8 cellular contexts compared by ENCODE assay signal in the genomic region with DNA sequence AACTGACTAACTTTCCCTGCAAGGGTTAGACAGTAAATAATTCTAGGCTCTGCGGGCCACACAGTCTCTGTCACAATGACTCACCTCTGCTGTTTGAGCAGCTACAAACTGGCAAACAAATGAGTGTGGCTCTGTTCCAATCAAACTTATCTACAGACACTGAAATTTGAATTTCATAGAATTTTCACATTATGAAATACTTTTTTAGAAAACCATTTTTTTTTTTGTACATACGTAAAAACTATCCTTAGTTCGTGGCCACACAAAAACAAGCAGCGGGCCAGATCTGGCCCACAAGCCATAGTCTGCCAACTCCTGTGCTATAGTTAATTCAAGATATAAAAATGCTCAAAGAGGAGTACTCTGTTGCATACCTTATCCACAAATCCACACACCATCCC. TPM values are rescaled to one million over a fixed set of nuclear protein-coding genes. Genes with fewer than 3 reads are reported as not detected.
DNase-seq lines count a peak whose midpoint lies in the region; ATAC-seq, FAIRE-seq and TF ChIP-seq lines count a peak whose summit lies in the region.

No MANE protein-coding gene starts in this region.

- H3K4me2 ChIP-seq in A549, result peak overlapping the region; percentile 77

- no peak; a peak in 1 of 5 replicates for TF ChIP-seq EP300 in A549 (IDR thresholded peaks at IDR 0.05)

- H3K27ac Mint-ChIP-seq in activated CD4-positive, alpha-beta T cell treated with anti-CD3 and anti-CD28 coated beads, Interleukin-2, amount 10 ng/mL, durations not matched to agents 7 days and 5 days, result peak overlapping the region; percentile 99

- no peaks in the 10 kb centered on the region for H3K27me3 Mint-ChIP-seq in activated CD4-positive, alpha-beta T cell treated with anti-CD3 and anti-CD28 coated beads, Interleukin-2, amount 10 ng/mL, durations not matched to agents 7 days and 5 days

- no peaks in the 10 kb centered on the region for H3K9me3 Mint-ChIP-seq in activated CD4-positive, alpha-beta T cell treated with anti-CD3 and anti-CD28 coated beads, Interleukin-2, amount 10 ng/mL, durations not matched to agents 7 days and 5 days

- no peak for TF ChIP-seq POLR2A in A549 (IDR thresholded peaks at IDR 0.05; ENCODE audit: low read length)

- peaks cover 45% of the 10 kb centered on the region for H3K4me1 ChIP-seq in A549

- CTCF ChIA-PET in A549 (lab: Yijun Ruan, JAX), result interaction anchor here (0.6 to 1.3 kb wide), 3 partner anchors 22 to 308 kb away, joined by 3 to 6 read pairs (median 3); no protein-coding TSS in a partner anchor
- CTCF ChIA-PET in activated CD4-positive, alpha-beta T cell treated with anti-CD3 and anti-CD28 coated beads, Interleukin-2, amount 10 ng/mL, durations not matched to agents 7 days and 5 days (lab: Charles Lee), result interaction anchor here (0.6 to 1.9 kb wide), 10 partner anchors 13 to 604 kb away, joined by 3 to 8 read pairs (median 4); no protein-coding TSS in a partner anchor

- no peak for FAIRE-seq in A549 (lab: Jason Lieb, UNC)

- H3K4me3 ChIP-seq in A549, result 0 out of 3 replicates have a peak overlapping the region, but pooled peaks have one; percentile 2

- TF ChIP-seq RAD21 in A549 (conservative IDR thresholded peaks at IDR 0.05 in 1 of 2, IDR thresholded peaks at IDR 0.05 in 1 of 2), result no peak; a peak in 1 of 5 replicates

- DNase-seq in A549 (ENCODE audit: low read depth in 1 of 2, low spot score in 1 of 2) (peak; percentile 65 to 69), HT-29 (ENCODE audit: low spot score) (peak; percentile 23), fibroblast of gingiva (ENCODE audit: low read depth) (peak; percentile 37), DMS153 treated with DMSO at 0.1 percent for 48 hours (lab: John Stamatoyannopoulos, UW; ENCODE audit: unreplicated experiment) (no peak), NCI-H1105 (lab: John Stamatoyannopoulos, UW) (no peak), NCI-H1417 treated with DMSO at 0.1 percent for 48 hours (lab: John Stamatoyannopoulos, UW) (no peak)
- peak; percentile 56 for DNase-seq in activated CD4-positive, alpha-beta T cell treated with anti-CD3 and anti-CD28 coated beads, Interleukin-2, amount 10 ng/mL, durations not matched to agents 7 days and 5 days
- peak in 2 of 3 donors; percentile 13 to 31 for DNase-seq in stimulated activated CD4-positive, alpha-beta T cell treated with anti-CD3 and anti-CD28 coated beads, TNF-alpha, amount 100 ng/mL, for 48 hours (ENCODE audit: low read depth in 3 of 3)

- H3K4me1 Mint-ChIP-seq in activated CD4-positive, alpha-beta T cell treated with anti-CD3 and anti-CD28 coated beads, Interleukin-2, amount 10 ng/mL, durations not matched to agents 7 days and 5 days, result peaks cover 88% of the 10 kb centered on the region

- POLR2A ChIA-PET in A549 (lab: Yijun Ruan, JAX), result no interaction called here
- POLR2A ChIA-PET in activated CD4-positive, alpha-beta T cell treated with anti-CD3 and anti-CD28 coated beads, Interleukin-2, amount 10 ng/mL, durations not matched to agents 7 days and 5 days (lab: Charles Lee), result interaction anchor here (0.6 to 0.9 kb wide), 4 partner anchors 32 to 301 kb away, joined by 3 to 9 read pairs (median 6); no protein-coding TSS in a partner anchor

- peaks cover 33% of the 10 kb centered on the region for H3K36me3 Mint-ChIP-seq in activated CD4-positive, alpha-beta T cell treated with anti-CD3 and anti-CD28 coated beads, Interleukin-2, amount 10 ng/mL, durations not matched to agents 7 days and 5 days (ENCODE audit: low read depth)

- peak overlapping the region; percentile 63 for H3K4me3 Mint-ChIP-seq in activated CD4-positive, alpha-beta T cell treated with anti-CD3 and anti-CD28 coated beads, Interleukin-2, amount 10 ng/mL, durations not matched to agents 7 days and 5 days

- peak overlapping the region; percentile 59 to 79 for H3K27ac ChIP-seq in A549

- no peak for TF ChIP-seq CTCF in A549 (IDR thresholded peaks at IDR 0.05)

- no peaks in the 10 kb centered on the region for H3K9me3 ChIP-seq in A549

- 2% methylated on average over 4 of the region's 4 CpGs for WGBS in A549 (ENCODE audit: missing lambda C conversion rate)

- peak; percentile 82 to 85 for ATAC-seq in A549

TF ChIP-seq in A549, 52 proteins besides CTCF, POLR2A, EP300 and RAD21:
- TF ChIP-seq BHLHE40 (IDR thresholded peaks at IDR 0.05; ENCODE audit: low read depth, low read length) (no peak), JUNB (IDR thresholded peaks at IDR 0.05) (peak; percentile 68), HOXB13 (CRISPR knock-in tag; IDR thresholded peaks at IDR 0.05; ENCODE audit: low read depth) (no peak), EHF (CRISPR knock-in tag; IDR thresholded peaks at IDR 0.05) (no peak), GATA3 (IDR thresholded peaks at IDR 0.05; ENCODE audit: borderline replicate concordance) (peak; percentile 54; the same call in 1 of the 2 replicates), FOSL2 (IDR thresholded peaks at IDR 0.05) (peak; percentile 78), FOSL2 (CRISPR knock-in tag; IDR thresholded peaks at IDR 0.05) (peak; percentile 90), CEBPB (IDR thresholded peaks at IDR 0.05) (no peak), ELK1 (IDR thresholded peaks at IDR 0.05; ENCODE audit: low read depth, low read length) (no peak), HOXB5 (CRISPR knock-in tag; IDR thresholded peaks at IDR 0.05) (no peak), NFE2L2 (conservative IDR thresholded peaks at IDR 0.05; ENCODE audit: low read length) (no peak), MAX (IDR thresholded peaks at IDR 0.05) (0 out of 2 replicates have a peak, but pooled peaks have one; percentile 21), MYC (IDR thresholded peaks at IDR 0.05; ENCODE audit: borderline replicate concordance, low read length) (no peak), MAZ (IDR thresholded peaks at IDR 0.05; ENCODE audit: borderline replicate concordance, low read depth, low read length) (no peak), SMC3 (IDR thresholded peaks at IDR 0.05) (no peak)
- TF ChIP-seq, protein P1, sequence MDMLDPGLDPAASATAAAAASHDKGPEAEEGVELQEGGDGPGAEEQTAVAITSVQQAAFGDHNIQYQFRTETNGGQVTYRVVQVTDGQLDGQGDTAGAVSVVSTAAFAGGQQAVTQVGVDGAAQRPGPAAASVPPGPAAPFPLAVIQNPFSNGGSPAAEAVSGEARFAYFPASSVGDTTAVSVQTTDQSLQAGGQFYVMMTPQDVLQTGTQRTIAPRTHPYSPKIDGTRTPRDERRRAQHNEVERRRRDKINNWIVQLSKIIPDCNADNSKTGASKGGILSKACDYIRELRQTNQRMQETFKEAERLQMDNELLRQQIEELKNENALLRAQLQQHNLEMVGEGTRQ (IDR thresholded peaks at IDR 0.05), result no peak

RNA-seq across cellular contexts. Expression of gene PIP4K2A, which starts 32.6 kb away (rescaled TPM):
- 21.6 and 24.0 TPM in 2 replicates for polyA plus RNA-seq in A549 (2011; rRNA removed)
- polyA plus RNA-seq in A549 (2012; cell fraction: cytosol; rRNA removed), result 5.5 and 6.2 TPM in 2 replicates
- 1.8 and 3.8 TPM in 2 replicates for polyA plus RNA-seq in A549 (2012; cell fraction: nucleus; rRNA removed)
- 18.4 to 23.1 TPM (median 20.4 TPM) in 3 replicates for polyA plus RNA-seq in A549 (2017; fragmentation: RNase III; extraction: RNeasy Plus Mini Kit Qiagen cat#74134 plus additional on column Dnase treatment)
- polyA minus RNA-seq in A549 (2011; rRNA and poly(A)+ RNA removed), result 18.1 and 18.7 TPM in 2 replicates
- 5.0 and 9.7 TPM in 2 replicates for total RNA-seq in HT-29 (2014; rRNA removed; shearing (Covaris generic))
- 100 to 1,000 TPM; 161 to 163 TPM for total RNA-seq in activated CD4-positive, alpha-beta T cell treated with anti-CD3 and anti-CD28 coated beads, Interleukin-2, amount 10 ng/mL, durations not matched to agents 7 days and 5 days

Comparison
In these comparisons a context has a peak if more than half of its experiments do, and no peak if none do; other contexts are left out.
1. DNase-seq: peak in A549 (2 of 2), HT-29 (single experiment), activated CD4-positive, alpha-beta T cell treated with anti-CD3 and anti-CD28 coated beads, Interleukin-2, amount 10 ng/mL, durations not matched to agents 7 days and 5 days (single experiment), fibroblast of gingiva (single experiment) and stimulated activated CD4-positive, alpha-beta T cell treated with anti-CD3 and anti-CD28 coated beads, TNF-alpha, amount 100 ng/mL, for 48 hours (2 of 3); none in DMS153 treated with DMSO at 0.1 percent for 48 hours (single experiment), NCI-H1105 (single experiment) and NCI-H1417 treated with DMSO at 0.1 percent for 48 hours (single experiment).
2. RNA of gene PIP4K2A, which starts 32.6 kb away (total RNA-seq): 161 to 163 TPM in activated CD4-positive, alpha-beta T cell treated with anti-CD3 and anti-CD28 coated beads, Interleukin-2, amount 10 ng/mL, durations not matched to agents 7 days and 5 days; 5.0 to 9.7 TPM in HT-29; every median in the first group is over 10 times any median in the second.